ENCODE assay signal across 1 cellular context in the genomic region with DNA sequence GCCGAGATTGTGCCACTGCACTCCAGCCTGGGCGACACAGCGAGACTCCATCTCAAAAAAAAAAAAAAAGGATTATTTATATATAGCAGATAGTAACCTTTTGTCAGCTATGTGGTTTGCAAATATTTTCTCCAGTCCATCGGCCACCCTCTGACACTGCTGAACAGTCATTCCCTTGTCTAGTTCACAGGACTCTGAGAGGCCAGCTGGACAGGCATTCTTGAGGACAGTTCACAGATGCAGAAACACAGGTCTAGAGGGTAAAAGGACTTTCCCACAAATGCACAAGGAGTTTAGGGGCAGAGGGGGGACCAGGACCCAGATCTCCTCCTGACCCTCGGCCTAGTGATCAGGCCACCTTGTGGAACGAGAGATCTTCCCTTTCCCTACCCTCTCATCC.
TF ChIP-seq lines count a peak whose summit lies in the region.

No MANE protein-coding gene starts in this region.

TF ChIP-seq in SK-N-SH treated with all-trans-retinoic acid at 6 μM for 48 hours, 23 proteins besides CTCF, POLR2A, EP300 and RAD21 (continued from another document):
- TF ChIP-seq, protein P1, sequence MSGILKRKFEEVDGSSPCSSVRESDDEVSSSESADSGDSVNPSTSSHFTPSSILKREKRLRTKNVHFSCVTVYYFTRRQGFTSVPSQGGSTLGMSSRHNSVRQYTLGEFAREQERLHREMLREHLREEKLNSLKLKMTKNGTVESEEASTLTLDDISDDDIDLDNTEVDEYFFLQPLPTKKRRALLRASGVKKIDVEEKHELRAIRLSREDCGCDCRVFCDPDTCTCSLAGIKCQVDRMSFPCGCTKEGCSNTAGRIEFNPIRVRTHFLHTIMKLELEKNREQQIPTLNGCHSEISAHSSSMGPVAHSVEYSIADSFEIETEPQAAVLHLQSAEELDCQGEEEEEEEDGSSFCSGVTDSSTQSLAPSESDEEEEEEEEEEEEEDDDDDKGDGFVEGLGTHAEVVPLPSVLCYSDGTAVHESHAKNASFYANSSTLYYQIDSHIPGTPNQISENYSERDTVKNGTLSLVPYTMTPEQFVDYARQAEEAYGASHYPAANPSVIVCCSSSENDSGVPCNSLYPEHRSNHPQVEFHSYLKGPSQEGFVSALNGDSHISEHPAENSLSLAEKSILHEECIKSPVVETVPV (CRISPR knock-in tag; IDR thresholded peaks at IDR 0.05) = no peak
TF ChIP-seq in SK-N-SH treated with all-trans-retinoic acid at 6 μM for 48 hours: peak in this region for 0.
